In genomic region chr12:95318071-95318545, GRCh38 we compare ENCODE assay signal across 12 cellular contexts.
DNase-seq lines count a peak whose midpoint lies in the region; ATAC-seq and TF ChIP-seq lines count a peak whose summit lies in the region.
"Had no signal": no experiment of that assay in that cellular context is flagged by ENCODE, and none has a peak within 500 bp of the region (broad histone marks: within the 10 kb centered on the region; RNA-seq: fewer than 3 reads in every experiment).

No MANE protein-coding gene starts in this region.

- H3K27ac Mint-ChIP-seq in Caco-2 (ENCODE audit: unreplicated experiment), result peak overlapping the region; percentile 58
- H3K27ac Mint-ChIP-seq: CD8-positive, alpha-beta T cell had no signal

- H3K4me3 ChIP-seq in Caco-2 (ENCODE audit: low read depth, low read length), result no peak overlapping the region
- H3K4me3 ChIP-seq in lung, result no peak overlapping the region
- no peak overlapping the region for H3K4me3 ChIP-seq in OCI-LY7 (ENCODE audit: low read depth, low read length, poor library complexity, severe bottlenecking)

- BruUV-seq in Caco-2 (replicated peaks; lab: Mats Ljungman, UMichigan) (no TSS peak), OCI-LY7 (replicated peaks; lab: Mats Ljungman, UMichigan) (no TSS peak)

- H3K9me2 ChIP-seq in OCI-LY7 (ENCODE audit: insufficient read depth, low read length), result no peaks in the 10 kb centered on the region

- H3K27me3 Mint-ChIP-seq in Caco-2 (ENCODE audit: insufficient read depth, unreplicated experiment), result no peaks in the 10 kb centered on the region

- H3K4me3 Mint-ChIP-seq in Caco-2 (ENCODE audit: unreplicated experiment), result peak overlapping the region; percentile 1
- H3K4me3 Mint-ChIP-seq: CD8-positive, alpha-beta T cell had no signal

- 65 to 91% methylated on average over 2 of the region's 2 CpGs for WGBS in lung, 2 donors

- in situ Hi-C loops in T47D (cut with HindIII; ENCODE audit: low pct_unique_long_range_greater_than_20kb, low sequenced_read_pairs), result no loop called here

- H3K4me1 ChIP-seq in Caco-2 (peaks cover 54% of the 10 kb centered on the region), lung (ENCODE audit: control insufficient read depth in 2 of 2, insufficient read depth in 2 of 2, low read length in 2 of 2) (no peaks in the 10 kb centered on the region), OCI-LY7 (ENCODE audit: insufficient read depth, low read length, poor library complexity, severe bottlenecking) (peaks cover 5% of the 10 kb centered on the region)

- no peaks in the 10 kb centered on the region for H3K79me2 ChIP-seq in OCI-LY7 (ENCODE audit: insufficient read depth, low read depth, low read length)

- ATAC-seq in lung (ENCODE audit: insufficient read depth, low FRiP score), result peak; percentile 60
- no peak for ATAC-seq in GM18517 (IDR thresholded peaks at IDR 0.05; ENCODE audit: unreplicated experiment)
- ATAC-seq: CD8-positive, alpha-beta T cell had no signal

- DNase-seq in Caco-2 (peak; percentile 46 to 83), NCI-H1417 treated with DMSO at 0.1 percent for 48 hours (lab: John Stamatoyannopoulos, UW) (peak; percentile 42), T47D (ENCODE audit: low read depth in 1 of 2, low spot score in 1 of 2) (peak; percentile 28 to 88), lung (ENCODE audit: low spot score) (no peak), GOT3 (lab: John Stamatoyannopoulos, UW) (no peak), activated T-cell treated with anti-CD3 and anti-CD28 coated beads for 4 hours (no peak), OCI-LY7 (ENCODE audit: low spot score) (no peak)
- DNase-seq: CD8-positive, alpha-beta T cell; NCI-H2171; T-helper 9 cell had no signal

- peaks cover 16% of the 10 kb centered on the region for H3K36me3 Mint-ChIP-seq in Caco-2 (ENCODE audit: insufficient read depth, unreplicated experiment)
- H3K36me3 Mint-ChIP-seq: CD8-positive, alpha-beta T cell had no signal

- TF ChIP-seq CTCF in Caco-2 (IDR thresholded peaks at IDR 0.05; ENCODE audit: insufficient read depth in 1 of 2, low read depth in 1 of 2, low read length in 1 of 2, severe bottlenecking in 1 of 2, unreplicated experiment in 1 of 2) (no peak), lung (IDR thresholded peaks at IDR 0.05; ENCODE audit: control extremely low read depth, extremely low read depth) (no peak), OCI-LY7 (conservative IDR thresholded peaks at IDR 0.05; ENCODE audit: low read length) (no peak)

- H3K36me3 ChIP-seq in Caco-2 (ENCODE audit: control insufficient read depth, insufficient read depth, low read length), result no peaks in the 10 kb centered on the region
- H3K36me3 ChIP-seq in lung (ENCODE audit: control insufficient read depth in 2 of 2, insufficient read depth in 2 of 2, low read length in 2 of 2), result no peaks in the 10 kb centered on the region
- H3K36me3 ChIP-seq in OCI-LY7 (ENCODE audit: insufficient read depth, low read length), result no peaks in the 10 kb centered on the region

- H3K27ac ChIP-seq in lung (ENCODE audit: low read depth in 1 of 2, low read length in 1 of 2), result no peak overlapping the region
- no peak overlapping the region for H3K27ac ChIP-seq in OCI-LY7 (ENCODE audit: low read depth, low read length, poor library complexity, severe bottlenecking)
- H3K27ac ChIP-seq: HL-60 had no signal

- no peaks in the 10 kb centered on the region for H3K9me3 ChIP-seq in Caco-2
- H3K9me3 ChIP-seq in lung (ENCODE audit: control insufficient read depth in 2 of 2, insufficient read depth in 1 of 2, low read length in 1 of 2), result no peaks in the 10 kb centered on the region
- H3K9me3 ChIP-seq in OCI-LY7 (ENCODE audit: low read length), result no peaks in the 10 kb centered on the region

- no peaks in the 10 kb centered on the region for H3K9me3 Mint-ChIP-seq in Caco-2 (ENCODE audit: unreplicated experiment)
- H3K9me3 Mint-ChIP-seq: CD8-positive, alpha-beta T cell had no signal

- intact Hi-C loops in Caco-2 (cut with micrococcal nuclease; ENCODE audit: unreplicated experiment) (loop anchor here (1.0 kb wide), 5 partner anchors 8 to 101 kb away; partner anchors contain the start of genes FGD6 and VEZT), OCI-LY7 (cut with micrococcal nuclease; ENCODE audit: unreplicated experiment) (no loop called here)

- H3K4me2 ChIP-seq in OCI-LY7 (ENCODE audit: low read length), result no peak overlapping the region

- no peaks in the 10 kb centered on the region for H4K20me1 ChIP-seq in OCI-LY7 (ENCODE audit: insufficient read depth, low read length)

- CTCF ChIA-PET in Caco-2 (lab: Charles Lee), result interaction anchor here (0.7 to 1.4 kb wide), 5 partner anchors 14 to 216 kb away, joined by 3 to 5 read pairs (median 3); partner anchors contain the start of genes FGD6 and VEZT
- CTCF ChIA-PET in OCI-LY7 (lab: Charles Lee; ENCODE audit: unreplicated experiment), result interaction anchor here (0.6 kb wide), 1 partner anchor 246 kb away, joined by 3 read pairs; no protein-coding TSS in a partner anchor

- POLR2A ChIA-PET in Caco-2 (lab: Charles Lee), result interaction anchor here (1.0 kb wide), 1 partner anchor 22 kb away, joined by 3 read pairs; no protein-coding TSS in a partner anchor
- POLR2A ChIA-PET in OCI-LY7 (lab: Charles Lee), result interaction anchor here (0.6 kb wide), 3 partner anchors 202 to 725 kb away, joined by 3 to 6 read pairs (median 5); no protein-coding TSS in a partner anchor

- no peaks in the 10 kb centered on the region for H3K27me3 ChIP-seq in Caco-2 (replicated peaks; ENCODE audit: control insufficient read depth, insufficient read depth, low read length)
- no peaks in the 10 kb centered on the region for H3K27me3 ChIP-seq in lung (ENCODE audit: control insufficient read depth, insufficient read depth)

- peaks cover 21% of the 10 kb centered on the region for H3K4me1 Mint-ChIP-seq in Caco-2 (ENCODE audit: low read depth, unreplicated experiment)

- no peak overlapping the region for H2AFZ ChIP-seq in OCI-LY7 (ENCODE audit: low read length)

Comparison
In these comparisons a context has a peak if more than half of its experiments do, and no peak if none do; other contexts are left out.
1. DNase-seq: peak in Caco-2 (2 of 2), NCI-H1417 treated with DMSO at 0.1 percent for 48 hours (single experiment) and T47D (2 of 2); none in lung (single experiment), GOT3 (single experiment), activated T-cell treated with anti-CD3 and anti-CD28 coated beads for 4 hours (single experiment) and OCI-LY7 (single experiment).